Comparison of ENCODE assay signal across 8 cellular contexts in the genomic region with DNA sequence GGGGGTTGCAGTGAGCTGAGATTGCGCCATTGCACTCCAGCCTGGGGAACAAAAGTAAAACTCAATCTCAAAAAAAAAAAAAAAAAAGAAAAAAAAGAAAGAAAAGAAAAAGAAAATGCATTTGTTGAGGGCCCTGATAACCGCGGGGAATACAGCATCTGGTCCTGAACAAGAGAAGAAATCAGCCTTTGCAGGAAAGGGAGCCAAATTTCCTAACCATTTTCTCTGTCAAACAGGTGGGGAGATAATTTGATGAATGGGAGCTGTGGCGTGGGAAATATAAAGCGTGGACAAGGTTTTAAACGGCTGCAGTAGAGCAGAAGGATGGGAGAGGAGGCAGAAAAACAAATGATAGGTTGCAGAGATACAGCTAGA. TPM values are rescaled to one million over a fixed set of nuclear protein-coding genes. Genes with fewer than 3 reads are reported as not detected.
DNase-seq lines count a peak whose midpoint lies in the region; ATAC-seq and TF ChIP-seq lines count a peak whose summit lies in the region.

No MANE protein-coding gene starts in this region.

- H3K36me3 ChIP-seq in liver (ENCODE audit: control insufficient read depth in 4 of 4, insufficient read depth in 3 of 4, low read depth in 1 of 4, low read length in 3 of 4) (no peaks in the 10 kb centered on the region), thoracic aorta (no peaks in the 10 kb centered on the region)

- no peak for DNase-seq in activated CD4-positive, alpha-beta T cell treated with anti-CD3 and anti-CD28 coated beads, Interleukin-2, amount 10 ng/mL, durations not matched to agents 7 days and 5 days
- DNase-seq in activated CD4-positive, alpha-beta T cell treated with anti-CD3 and anti-CD28 coated beads for 1 hour: no peak
- DNase-seq in thoracic aorta (ENCODE audit: low spot score) (no peak), NCI-H1092 treated with DMSO at 0.1 percent for 48 hours (lab: John Stamatoyannopoulos, UW) (no peak)

- no peaks in the 10 kb centered on the region for H3K9me3 Mint-ChIP-seq in activated CD4-positive, alpha-beta T cell treated with anti-CD3 and anti-CD28 coated beads, Interleukin-2, amount 10 ng/mL, durations not matched to agents 7 days and 5 days

- H3K27ac ChIP-seq in angular gyrus (ENCODE audit: low read depth, low read length): peak overlapping the region; percentile 74
- H3K27ac ChIP-seq in liver (ENCODE audit: low read depth in 1 of 2, low read length in 2 of 2): peak overlapping the region; percentile 85 to 89
- peak overlapping the region; percentile 63 to 82 for H3K27ac ChIP-seq in thoracic aorta

- H3K9me3 ChIP-seq in liver (ENCODE audit: control insufficient read depth in 4 of 4, low read length in 3 of 4) (no peaks in the 10 kb centered on the region), thoracic aorta (no peaks in the 10 kb centered on the region)

- H3K36me3 Mint-ChIP-seq in activated CD4-positive, alpha-beta T cell treated with anti-CD3 and anti-CD28 coated beads, Interleukin-2, amount 10 ng/mL, durations not matched to agents 7 days and 5 days (ENCODE audit: low read depth): peaks cover 6% of the 10 kb centered on the region

- H3K4me1 ChIP-seq in liver (ENCODE audit: control insufficient read depth in 4 of 4, insufficient read depth in 4 of 4, low read length in 3 of 4): peaks cover 8 to 23% (median 14%) of the 10 kb centered on the region in 4 donors
- peaks cover 18 to 37% of the 10 kb centered on the region in 2 donors for H3K4me1 ChIP-seq in thoracic aorta (ENCODE audit: control insufficient read depth in 1 of 2, low read depth in 2 of 2)

- CTCF ChIA-PET in activated CD4-positive, alpha-beta T cell treated with anti-CD3 and anti-CD28 coated beads, Interleukin-2, amount 10 ng/mL, durations not matched to agents 7 days and 5 days (lab: Charles Lee): interaction anchor here (1.1 to 2.4 kb wide), 3 partner anchors 15 to 647 kb away, joined by 3 to 12 read pairs (median 3); a partner anchor contains a TSS

- H3K27me3 ChIP-seq in liver (ENCODE audit: control insufficient read depth in 4 of 4, insufficient read depth in 4 of 4, low read length in 3 of 4): no peaks in the 10 kb centered on the region
- no peaks in the 10 kb centered on the region for H3K27me3 ChIP-seq in thoracic aorta (replicated peaks; ENCODE audit: insufficient read depth)

- no peak for TF ChIP-seq CTCF in liver (IDR thresholded peaks at IDR 0.05; ENCODE audit: low read depth, low read length, missing input control)
- no peak for TF ChIP-seq CTCF in thoracic aorta (IDR thresholded peaks at IDR 0.05)

- no peak for TF ChIP-seq RAD21 in liver (IDR thresholded peaks at IDR 0.05)

- POLR2A ChIA-PET in activated CD4-positive, alpha-beta T cell treated with anti-CD3 and anti-CD28 coated beads, Interleukin-2, amount 10 ng/mL, durations not matched to agents 7 days and 5 days (lab: Charles Lee): no interaction called here

- H3K4me3 Mint-ChIP-seq in activated CD4-positive, alpha-beta T cell treated with anti-CD3 and anti-CD28 coated beads, Interleukin-2, amount 10 ng/mL, durations not matched to agents 7 days and 5 days: peak overlapping the region; percentile 92

- ATAC-seq in thoracic aorta (ENCODE audit: insufficient number of reproducible peaks, low FRiP score, low read depth): no peak
- ATAC-seq in GM21360 (IDR thresholded peaks at IDR 0.05; ENCODE audit: unreplicated experiment): no peak
- ATAC-seq in HG02885 (IDR thresholded peaks at IDR 0.05; ENCODE audit: poor library complexity, unreplicated experiment): no peak

- H3K4me3 ChIP-seq in liver (ENCODE audit: low read depth in 1 of 3, low read length in 3 of 3): peak overlapping the region; percentile 79 to 94 (median 80)
- H3K4me3 ChIP-seq in thoracic aorta: peak overlapping the region; percentile 90

- H3K9ac ChIP-seq in liver (ENCODE audit: low read depth in 1 of 2, low read length in 2 of 2): peak overlapping the region; percentile 35 to 61

- 54% methylated on average over 6 of the region's 6 CpGs for WGBS in liver

- peak overlapping the region; percentile 86 for H3K27ac Mint-ChIP-seq in activated CD4-positive, alpha-beta T cell treated with anti-CD3 and anti-CD28 coated beads, Interleukin-2, amount 10 ng/mL, durations not matched to agents 7 days and 5 days

- H3K4me1 Mint-ChIP-seq in activated CD4-positive, alpha-beta T cell treated with anti-CD3 and anti-CD28 coated beads, Interleukin-2, amount 10 ng/mL, durations not matched to agents 7 days and 5 days: peaks cover 26% of the 10 kb centered on the region

- no peaks in the 10 kb centered on the region for H3K27me3 Mint-ChIP-seq in activated CD4-positive, alpha-beta T cell treated with anti-CD3 and anti-CD28 coated beads, Interleukin-2, amount 10 ng/mL, durations not matched to agents 7 days and 5 days

TF ChIP-seq in liver, 16 proteins besides CTCF, POLR2A, EP300 and RAD21:
- no peak for TF ChIP-seq FOXA2 (IDR thresholded peaks at IDR 0.05)
- TF ChIP-seq EGR1 (IDR thresholded peaks at IDR 0.05; ENCODE audit: low read depth in 2 of 2): no peak
- no peak for TF ChIP-seq JUND (IDR thresholded peaks at IDR 0.05)
- TF ChIP-seq, protein P1, sequence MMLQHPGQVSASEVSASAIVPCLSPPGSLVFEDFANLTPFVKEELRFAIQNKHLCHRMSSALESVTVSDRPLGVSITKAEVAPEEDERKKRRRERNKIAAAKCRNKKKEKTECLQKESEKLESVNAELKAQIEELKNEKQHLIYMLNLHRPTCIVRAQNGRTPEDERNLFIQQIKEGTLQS (IDR thresholded peaks at IDR 0.05): no peak
- TF ChIP-seq, protein P2, sequence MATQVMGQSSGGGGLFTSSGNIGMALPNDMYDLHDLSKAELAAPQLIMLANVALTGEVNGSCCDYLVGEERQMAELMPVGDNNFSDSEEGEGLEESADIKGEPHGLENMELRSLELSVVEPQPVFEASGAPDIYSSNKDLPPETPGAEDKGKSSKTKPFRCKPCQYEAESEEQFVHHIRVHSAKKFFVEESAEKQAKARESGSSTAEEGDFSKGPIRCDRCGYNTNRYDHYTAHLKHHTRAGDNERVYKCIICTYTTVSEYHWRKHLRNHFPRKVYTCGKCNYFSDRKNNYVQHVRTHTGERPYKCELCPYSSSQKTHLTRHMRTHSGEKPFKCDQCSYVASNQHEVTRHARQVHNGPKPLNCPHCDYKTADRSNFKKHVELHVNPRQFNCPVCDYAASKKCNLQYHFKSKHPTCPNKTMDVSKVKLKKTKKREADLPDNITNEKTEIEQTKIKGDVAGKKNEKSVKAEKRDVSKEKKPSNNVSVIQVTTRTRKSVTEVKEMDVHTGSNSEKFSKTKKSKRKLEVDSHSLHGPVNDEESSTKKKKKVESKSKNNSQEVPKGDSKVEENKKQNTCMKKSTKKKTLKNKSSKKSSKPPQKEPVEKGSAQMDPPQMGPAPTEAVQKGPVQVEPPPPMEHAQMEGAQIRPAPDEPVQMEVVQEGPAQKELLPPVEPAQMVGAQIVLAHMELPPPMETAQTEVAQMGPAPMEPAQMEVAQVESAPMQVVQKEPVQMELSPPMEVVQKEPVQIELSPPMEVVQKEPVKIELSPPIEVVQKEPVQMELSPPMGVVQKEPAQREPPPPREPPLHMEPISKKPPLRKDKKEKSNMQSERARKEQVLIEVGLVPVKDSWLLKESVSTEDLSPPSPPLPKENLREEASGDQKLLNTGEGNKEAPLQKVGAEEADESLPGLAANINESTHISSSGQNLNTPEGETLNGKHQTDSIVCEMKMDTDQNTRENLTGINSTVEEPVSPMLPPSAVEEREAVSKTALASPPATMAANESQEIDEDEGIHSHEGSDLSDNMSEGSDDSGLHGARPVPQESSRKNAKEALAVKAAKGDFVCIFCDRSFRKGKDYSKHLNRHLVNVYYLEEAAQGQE (IDR thresholded peaks at IDR 0.05): no peak
- TF ChIP-seq FOXA1 (IDR thresholded peaks at IDR 0.05): no peak
- TF ChIP-seq, protein P3, sequence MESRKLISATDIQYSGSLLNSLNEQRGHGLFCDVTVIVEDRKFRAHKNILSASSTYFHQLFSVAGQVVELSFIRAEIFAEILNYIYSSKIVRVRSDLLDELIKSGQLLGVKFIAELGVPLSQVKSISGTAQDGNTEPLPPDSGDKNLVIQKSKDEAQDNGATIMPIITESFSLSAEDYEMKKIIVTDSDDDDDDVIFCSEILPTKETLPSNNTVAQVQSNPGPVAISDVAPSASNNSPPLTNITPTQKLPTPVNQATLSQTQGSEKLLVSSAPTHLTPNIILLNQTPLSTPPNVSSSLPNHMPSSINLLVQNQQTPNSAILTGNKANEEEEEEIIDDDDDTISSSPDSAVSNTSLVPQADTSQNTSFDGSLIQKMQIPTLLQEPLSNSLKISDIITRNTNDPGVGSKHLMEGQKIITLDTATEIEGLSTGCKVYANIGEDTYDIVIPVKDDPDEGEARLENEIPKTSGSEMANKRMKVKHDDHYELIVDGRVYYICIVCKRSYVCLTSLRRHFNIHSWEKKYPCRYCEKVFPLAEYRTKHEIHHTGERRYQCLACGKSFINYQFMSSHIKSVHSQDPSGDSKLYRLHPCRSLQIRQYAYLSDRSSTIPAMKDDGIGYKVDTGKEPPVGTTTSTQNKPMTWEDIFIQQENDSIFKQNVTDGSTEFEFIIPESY (IDR thresholded peaks at IDR 0.05): no peak
- no peak for TF ChIP-seq GABPA (IDR thresholded peaks at IDR 0.05 in 1 of 2, conservative IDR thresholded peaks at IDR 0.05 in 1 of 2)
- TF ChIP-seq SP1 (IDR thresholded peaks at IDR 0.05): no peak
- TF ChIP-seq RXRA (IDR thresholded peaks at IDR 0.05): no peak

RNA-seq across cellular contexts. Expression of a gene that starts 0.9 kb away (rescaled TPM):
- 1 to 10 TPM; 6.6 to 7.3 TPM for total RNA-seq in activated CD4-positive, alpha-beta T cell treated with anti-CD3 and anti-CD28 coated beads, Interleukin-2, amount 10 ng/mL, durations not matched to agents 7 days and 5 days
- total RNA-seq in liver (1 to 10 TPM; 4.2 to 7.7 TPM), thoracic aorta (10 to 100 TPM in 1 of 2 donors, 1 to 10 TPM in 1; 4.2 to 16.6 TPM)
- polyA plus RNA-seq in liver: 1 to 10 TPM; 3.5 to 5.4 TPM
